ENCODE assay signal across 1 cellular context in genomic region chr5:17216974-17217325, GRCh38.
A peak's percentile ranks its signal among the peaks of the same experiment; 100 is the strongest.
TF ChIP-seq lines count a peak whose summit lies in the region.

No MANE protein-coding gene starts in this region.

TF ChIP-seq in HEK293, 187 proteins besides CTCF, POLR2A, EP300 and RAD21 (continued from another document):
- TF ChIP-seq, protein P1, sequence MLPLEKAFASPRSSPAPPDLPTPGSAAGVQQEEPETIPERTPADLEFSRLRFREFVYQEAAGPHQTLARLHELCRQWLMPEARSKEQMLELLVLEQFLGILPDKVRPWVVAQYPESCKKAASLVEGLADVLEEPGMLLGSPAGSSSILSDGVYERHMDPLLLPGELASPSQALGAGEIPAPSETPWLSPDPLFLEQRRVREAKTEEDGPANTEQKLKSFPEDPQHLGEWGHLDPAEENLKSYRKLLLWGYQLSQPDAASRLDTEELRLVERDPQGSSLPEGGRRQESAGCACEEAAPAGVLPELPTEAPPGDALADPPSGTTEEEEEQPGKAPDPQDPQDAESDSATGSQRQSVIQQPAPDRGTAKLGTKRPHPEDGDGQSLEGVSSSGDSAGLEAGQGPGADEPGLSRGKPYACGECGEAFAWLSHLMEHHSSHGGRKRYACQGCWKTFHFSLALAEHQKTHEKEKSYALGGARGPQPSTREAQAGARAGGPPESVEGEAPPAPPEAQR (tag by site-specific recombination; IDR thresholded peaks at IDR 0.05), result peak; percentile 60; the same call in 1 of the 2 replicates
- TF ChIP-seq, protein P2, sequence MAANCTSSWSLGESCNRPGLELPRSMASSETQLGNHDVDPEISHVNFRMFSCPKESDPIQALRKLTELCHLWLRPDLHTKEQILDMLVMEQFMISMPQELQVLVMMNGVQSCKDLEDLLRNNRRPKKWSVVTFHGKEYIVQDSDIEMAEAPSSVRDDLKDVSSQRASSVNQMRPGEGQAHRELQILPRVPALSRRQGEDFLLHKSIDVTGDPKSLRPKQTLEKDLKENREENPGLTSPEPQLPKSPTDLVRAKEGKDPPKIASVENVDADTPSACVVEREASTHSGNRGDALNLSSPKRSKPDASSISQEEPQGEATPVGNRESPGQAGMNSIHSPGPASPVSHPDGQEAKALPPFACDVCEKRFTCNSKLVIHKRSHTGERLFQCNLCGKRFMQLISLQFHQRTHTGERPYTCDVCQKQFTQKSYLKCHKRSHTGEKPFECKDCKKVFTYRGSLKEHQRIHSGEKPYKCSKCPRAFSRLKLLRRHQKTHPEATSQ (tag by site-specific recombination; IDR thresholded peaks at IDR 0.05), result 0 out of 2 replicates have a peak, but pooled peaks have one; percentile 4
- TF ChIP-seq GFI1B (tag by site-specific recombination; IDR thresholded peaks at IDR 0.05) (0 out of 2 replicates have a peak, but pooled peaks have one; percentile 36), SP2 (tag by site-specific recombination; IDR thresholded peaks at IDR 0.05) (no peak; the same call in 1 of the 2 replicates), EGR2 (tag by site-specific recombination; IDR thresholded peaks at IDR 0.05; ENCODE audit: low read depth) (peak; percentile 92), ZNF140 (tag by site-specific recombination; IDR thresholded peaks at IDR 0.05) (no peak), ZNF24 (tag by site-specific recombination; IDR thresholded peaks at IDR 0.05) (no peak), ZNF366 (tag by site-specific recombination; conservative IDR thresholded peaks at IDR 0.05) (peak; percentile 92), ZBTB20 (tag by site-specific recombination; IDR thresholded peaks at IDR 0.05) (peak; percentile 74), ZNF391 (tag by site-specific recombination; IDR thresholded peaks at IDR 0.05; ENCODE audit: borderline replicate concordance, low read depth) (0 out of 2 replicates have a peak, but pooled peaks have one; percentile 55), ZNF670 (tag by site-specific recombination; IDR thresholded peaks at IDR 0.05; ENCODE audit: low read depth) (no peak), ZNF791 (tag by site-specific recombination; IDR thresholded peaks at IDR 0.05) (peak; percentile 73), ZNF202 (tag by site-specific recombination; IDR thresholded peaks at IDR 0.05; ENCODE audit: borderline replicate concordance) (0 out of 2 replicates have a peak, but pooled peaks have one; percentile 26), ZFP3 (tag by site-specific recombination; IDR thresholded peaks at IDR 0.05; ENCODE audit: low read depth) (peak; percentile 54; the same call in 1 of the 2 replicates), KLF7 (tag by site-specific recombination; IDR thresholded peaks at IDR 0.05; ENCODE audit: borderline replicate concordance) (peak; percentile 90), ZNF785 (tag by site-specific recombination; IDR thresholded peaks at IDR 0.05) (peak; percentile 68; the same call in 1 of the 2 replicates), ZNF561 (tag by site-specific recombination; IDR thresholded peaks at IDR 0.05; ENCODE audit: borderline replicate concordance) (no peak), YY2 (tag by site-specific recombination; IDR thresholded peaks at IDR 0.05) (no peak), ZNF146 (tag by site-specific recombination; IDR thresholded peaks at IDR 0.05) (peak; percentile 7; the same call in 1 of the 2 replicates), ZNF76 (tag by site-specific recombination; IDR thresholded peaks at IDR 0.05; ENCODE audit: borderline replicate concordance, low read depth) (0 out of 2 replicates have a peak, but pooled peaks have one; percentile 7), INSM2 (tag by site-specific recombination; IDR thresholded peaks at IDR 0.05) (peak; percentile 69; the same call in 1 of the 2 replicates), BCL11B (tag by site-specific recombination; IDR thresholded peaks at IDR 0.05; ENCODE audit: low read depth) (0 out of 2 replicates have a peak, but pooled peaks have one; percentile 54), GLIS2 (tag by site-specific recombination; IDR thresholded peaks at IDR 0.05) (no peak; the same call in none of the 2 replicates), ZNF324 (tag by site-specific recombination; IDR thresholded peaks at IDR 0.05) (peak; percentile 34; the same call in 1 of the 2 replicates), ZNF521 (tag by site-specific recombination; IDR thresholded peaks at IDR 0.05) (no peak), ZNF26 (tag by site-specific recombination; IDR thresholded peaks at IDR 0.05) (no peak), ZBTB7A (tag by site-specific recombination; IDR thresholded peaks at IDR 0.05; ENCODE audit: low read depth) (peak; percentile 74; the same call in 1 of the 2 replicates), ZNF596 (tag by site-specific recombination; IDR thresholded peaks at IDR 0.05) (peak; percentile 99), ZNF558 (tag by site-specific recombination; IDR thresholded peaks at IDR 0.05) (no peak)
- TF ChIP-seq, protein P3, sequence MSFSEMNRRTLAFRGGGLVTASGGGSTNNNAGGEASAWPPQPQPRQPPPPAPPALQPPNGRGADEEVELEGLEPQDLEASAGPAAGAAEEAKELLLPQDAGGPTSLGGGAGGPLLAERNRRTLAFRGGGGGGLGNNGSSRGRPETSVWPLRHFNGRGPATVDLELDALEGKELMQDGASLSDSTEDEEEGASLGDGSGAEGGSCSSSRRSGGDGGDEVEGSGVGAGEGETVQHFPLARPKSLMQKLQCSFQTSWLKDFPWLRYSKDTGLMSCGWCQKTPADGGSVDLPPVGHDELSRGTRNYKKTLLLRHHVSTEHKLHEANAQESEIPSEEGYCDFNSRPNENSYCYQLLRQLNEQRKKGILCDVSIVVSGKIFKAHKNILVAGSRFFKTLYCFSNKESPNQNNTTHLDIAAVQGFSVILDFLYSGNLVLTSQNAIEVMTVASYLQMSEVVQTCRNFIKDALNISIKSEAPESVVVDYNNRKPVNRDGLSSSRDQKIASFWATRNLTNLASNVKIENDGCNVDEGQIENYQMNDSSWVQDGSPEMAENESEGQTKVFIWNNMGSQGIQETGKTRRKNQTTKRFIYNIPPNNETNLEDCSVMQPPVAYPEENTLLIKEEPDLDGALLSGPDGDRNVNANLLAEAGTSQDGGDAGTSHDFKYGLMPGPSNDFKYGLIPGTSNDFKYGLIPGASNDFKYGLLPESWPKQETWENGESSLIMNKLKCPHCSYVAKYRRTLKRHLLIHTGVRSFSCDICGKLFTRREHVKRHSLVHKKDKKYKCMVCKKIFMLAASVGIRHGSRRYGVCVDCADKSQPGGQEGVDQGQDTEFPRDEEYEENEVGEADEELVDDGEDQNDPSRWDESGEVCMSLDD (tag by site-specific recombination; IDR thresholded peaks at IDR 0.05), result peak; percentile 96
